Comparison of ENCODE assay signal across 11 cellular contexts in the genomic region with DNA sequence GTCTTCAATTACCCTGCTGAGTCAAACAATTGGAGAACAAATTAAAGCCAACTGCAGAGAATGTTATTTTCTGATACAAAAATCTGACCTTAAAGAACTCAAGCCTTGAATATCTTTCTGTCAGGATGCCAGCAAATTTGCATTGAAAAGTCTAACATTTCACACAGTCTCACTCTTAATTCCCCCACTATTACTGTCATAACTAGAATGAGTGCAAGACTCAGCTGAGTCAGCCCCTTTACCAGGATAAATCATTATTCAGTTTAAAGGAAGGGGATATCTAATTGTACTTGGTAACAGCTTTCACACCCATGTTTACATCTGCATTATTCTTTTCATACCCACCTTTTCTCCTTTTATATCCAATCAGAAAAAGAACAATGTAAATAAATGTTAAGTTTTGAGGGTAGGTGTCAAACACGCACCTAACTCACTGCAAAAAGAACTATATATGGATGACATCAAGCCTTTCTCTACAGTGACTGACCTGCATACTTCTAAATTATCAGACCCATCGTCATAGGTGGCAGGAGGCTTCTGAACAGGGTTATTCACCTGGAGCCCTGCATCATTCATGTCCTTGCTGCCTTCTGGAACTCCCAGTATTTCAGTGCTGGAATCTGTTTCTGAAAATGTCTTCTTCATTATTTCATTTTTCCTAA.
A peak's percentile ranks its signal among the peaks of the same experiment; 100 is the strongest.
DNase-seq lines count a peak whose midpoint lies in the region; ATAC-seq and TF ChIP-seq lines count a peak whose summit lies in the region.
"Had no signal": no experiment of that assay in that cellular context is flagged by ENCODE, and none has a peak within 500 bp of the region (broad histone marks: within the 10 kb centered on the region; RNA-seq: fewer than 3 reads in every experiment).

No MANE protein-coding gene starts in this region.

- no peaks in the 10 kb centered on the region for H3K36me3 Mint-ChIP-seq in mesothelial cell of epicardium

- H3K4me3 ChIP-seq in mucosa of rectum (ENCODE audit: low read length in 2 of 2) = peak overlapping the region in 1 of 2 donors; percentile 51

- no peak overlapping the region for H3K9ac ChIP-seq in mucosa of rectum (ENCODE audit: low read depth in 1 of 2, low read length in 2 of 2)

- ATAC-seq in GM18867 (IDR thresholded peaks at IDR 0.05; ENCODE audit: unreplicated experiment) (peak; percentile 83), GM21619 (IDR thresholded peaks at IDR 0.05; ENCODE audit: unreplicated experiment) (peak; percentile 74), HG03378 (IDR thresholded peaks at IDR 0.05; ENCODE audit: unreplicated experiment) (peak; percentile 79)

- H3K27me3 ChIP-seq in mucosa of rectum (ENCODE audit: control insufficient read depth in 2 of 2, insufficient read depth in 2 of 2, low read length in 2 of 2) = no peaks in the 10 kb centered on the region

- no peaks in the 10 kb centered on the region for H3K36me3 ChIP-seq in mucosa of rectum (ENCODE audit: control insufficient read depth in 2 of 2, insufficient read depth in 2 of 2, low read length in 2 of 2)

- H3K4me3 Mint-ChIP-seq in mesothelial cell of epicardium = no peak overlapping the region

- DNase-seq in NCI-H128 (lab: John Stamatoyannopoulos, UW; ENCODE audit: unreplicated experiment) = no peak
- no peak for DNase-seq in mesothelial cell of epicardium (ENCODE audit: low spot score in 2 of 2, unreplicated experiment in 2 of 2)
- DNase-seq in GF-D8 (lab: John Stamatoyannopoulos, UW) = no peak
- no peak for DNase-seq in RKO (ENCODE audit: low spot score)
- DNase-seq: DMS53, HCEC 1CT, NCI-H1105 had no signal

- H3K4me1 Mint-ChIP-seq in mesothelial cell of epicardium = no peaks in the 10 kb centered on the region

- peaks cover 21% of the 10 kb centered on the region for H3K27me3 Mint-ChIP-seq in mesothelial cell of epicardium (ENCODE audit: low read depth)

- no peak for TF ChIP-seq CTCF in mesothelial cell of epicardium (IDR thresholded peaks at IDR 0.05; ENCODE audit: unreplicated experiment)

- H3K9me3 Mint-ChIP-seq in mesothelial cell of epicardium = no peaks in the 10 kb centered on the region

- no peaks in the 10 kb centered on the region for H3K9me3 ChIP-seq in mucosa of rectum (ENCODE audit: control insufficient read depth in 2 of 2, low read length in 2 of 2)

- H3K27ac ChIP-seq in mucosa of rectum (ENCODE audit: low read depth in 2 of 2, low read length in 2 of 2) = peak overlapping the region; percentile 15 to 45

- no peaks in the 10 kb centered on the region for H3K4me1 ChIP-seq in mucosa of rectum (ENCODE audit: control insufficient read depth in 2 of 2, insufficient read depth in 2 of 2, low read length in 2 of 2)

- H3K27ac Mint-ChIP-seq in mesothelial cell of epicardium = no peak overlapping the region
